Comparison of ENCODE assay signal across 18 cellular contexts in genomic region chr5:55608595-55608994, GRCh38.
DNase-seq lines count a peak whose midpoint lies in the region; ATAC-seq and TF ChIP-seq lines count a peak whose summit lies in the region.
"Had no signal": no experiment of that assay in that cellular context is flagged by ENCODE, and none has a peak within 500 bp of the region (broad histone marks: within the 10 kb centered on the region; RNA-seq: fewer than 3 reads in every experiment).

No MANE protein-coding gene starts in this region.

- 31 to 46% methylated on average over 6 of the region's 6 CpGs for WGBS in transverse colon (ENCODE audit: low coverage in 1 of 2), 2 donors

- no peak for TF ChIP-seq CTCF in transverse colon (IDR thresholded peaks at IDR 0.05)

- no peak overlapping the region for H3K4me3 ChIP-seq in transverse colon
- H3K4me3 ChIP-seq: A549, GM12878 had no signal

- peak overlapping the region in 3 of 4 donors; percentile 26 to 65 (median 50) for H3K27ac ChIP-seq in transverse colon
- H3K27ac ChIP-seq: 22Rv1, A549, C4-2B, HL-60 had no signal

- H3K27me3 ChIP-seq in transverse colon = no peaks in the 10 kb centered on the region

- ATAC-seq in left colon = peak; percentile 99
- no peak for ATAC-seq in activated naive CD8-positive, alpha-beta T cell treated with anti-CD3 and anti-CD28 coated beads, Interleukin-2, amount 50 U/mL, for 24 hours
- ATAC-seq: A549, GM12878 had no signal

- no peak for TF ChIP-seq EP300 in transverse colon (IDR thresholded peaks at IDR 0.05; ENCODE audit: low read depth)

- DNase-seq in activated CD4-positive, alpha-beta T cell treated with anti-CD3 and anti-CD28 coated beads, Interleukin-2, amount 10 ng/mL, durations not matched to agents 24 days and 14 days = peak; percentile 48
- DNase-seq in activated CD4-positive, alpha-beta T cell treated with anti-CD3 and anti-CD28 coated beads for 4 hours = no peak
- no peak for DNase-seq in activated T-helper 2 cell treated with anti-CD3 and anti-CD28 coated beads, Interferon-gamma antibody, Interleukin-2, Interleukin-4, amounts not matched to agents 10 μg/mL and 5 μg/mL and 100 μg/mL, durations not matched to agents 14 hours and 24 hours and 36 hours (ENCODE audit: low spot score)
- peak in 1 of 2 donors; percentile 25 for DNase-seq in left colon
- peak; percentile 37 for DNase-seq in transverse colon
- DNase-seq in activated naive CD8-positive, alpha-beta T cell treated with anti-CD3 and anti-CD28 coated beads, Interleukin-2, amount 50 U/mL, for 24 hours = no peak
- DNase-seq in NCI-H345 (lab: John Stamatoyannopoulos, UW) = no peak
- DNase-seq in NCI-H526 treated with DMSO at 0.1 percent for 48 hours (lab: John Stamatoyannopoulos, UW) = no peak
- DNase-seq: AML-193; Caco-2; CD4-positive, alpha-beta T cell; EL; HCEC 1CT had no signal

- H3K27ac Mint-ChIP-seq in activated CD4-positive, alpha-beta T cell treated with anti-CD3 and anti-CD28 coated beads, Interleukin-2, amount 10 ng/mL, durations not matched to agents 24 days and 14 days = peak overlapping the region; percentile 44
- peak overlapping the region; percentile 80 for H3K27ac Mint-ChIP-seq in activated T-helper 2 cell treated with anti-CD3 and anti-CD28 coated beads, Interferon-gamma antibody, Interleukin-2, Interleukin-4, amounts not matched to agents 10 μg/mL and 5 μg/mL and 100 μg/mL, durations not matched to agents 14 hours and 24 hours and 36 hours
- no peak overlapping the region for H3K27ac Mint-ChIP-seq in activated naive CD8-positive, alpha-beta T cell treated with anti-CD3 and anti-CD28 coated beads, Interleukin-2, amount 50 U/mL, for 24 hours
- H3K27ac Mint-ChIP-seq: CD4-positive, alpha-beta T cell had no signal

- H3K36me3 ChIP-seq in transverse colon = no peaks in the 10 kb centered on the region

- no peaks in the 10 kb centered on the region for H3K27me3 Mint-ChIP-seq in activated CD4-positive, alpha-beta T cell treated with anti-CD3 and anti-CD28 coated beads, Interleukin-2, amount 10 ng/mL, durations not matched to agents 24 days and 14 days
- no peaks in the 10 kb centered on the region for H3K27me3 Mint-ChIP-seq in activated T-helper 2 cell treated with anti-CD3 and anti-CD28 coated beads, Interferon-gamma antibody, Interleukin-2, Interleukin-4, amounts not matched to agents 10 μg/mL and 5 μg/mL and 100 μg/mL, durations not matched to agents 14 hours and 24 hours and 36 hours (ENCODE audit: low read depth)
- H3K27me3 Mint-ChIP-seq in activated naive CD8-positive, alpha-beta T cell treated with anti-CD3 and anti-CD28 coated beads, Interleukin-2, amount 50 U/mL, for 24 hours = no peaks in the 10 kb centered on the region
- H3K27me3 Mint-ChIP-seq: CD4-positive, alpha-beta T cell had no signal

- no peaks in the 10 kb centered on the region for H3K9me3 ChIP-seq in transverse colon

- H3K9me3 Mint-ChIP-seq in activated CD4-positive, alpha-beta T cell treated with anti-CD3 and anti-CD28 coated beads, Interleukin-2, amount 10 ng/mL, durations not matched to agents 24 days and 14 days = no peaks in the 10 kb centered on the region
- H3K9me3 Mint-ChIP-seq in activated T-helper 2 cell treated with anti-CD3 and anti-CD28 coated beads, Interferon-gamma antibody, Interleukin-2, Interleukin-4, amounts not matched to agents 10 μg/mL and 5 μg/mL and 100 μg/mL, durations not matched to agents 14 hours and 24 hours and 36 hours = no peaks in the 10 kb centered on the region
- H3K9me3 Mint-ChIP-seq in activated naive CD8-positive, alpha-beta T cell treated with anti-CD3 and anti-CD28 coated beads, Interleukin-2, amount 50 U/mL, for 24 hours = no peaks in the 10 kb centered on the region
- H3K9me3 Mint-ChIP-seq: CD4-positive, alpha-beta T cell had no signal

- no peaks in the 10 kb centered on the region for H3K36me3 Mint-ChIP-seq in activated CD4-positive, alpha-beta T cell treated with anti-CD3 and anti-CD28 coated beads, Interleukin-2, amount 10 ng/mL, durations not matched to agents 24 days and 14 days (ENCODE audit: low read depth)
- no peaks in the 10 kb centered on the region for H3K36me3 Mint-ChIP-seq in activated T-helper 2 cell treated with anti-CD3 and anti-CD28 coated beads, Interferon-gamma antibody, Interleukin-2, Interleukin-4, amounts not matched to agents 10 μg/mL and 5 μg/mL and 100 μg/mL, durations not matched to agents 14 hours and 24 hours and 36 hours (ENCODE audit: low read depth)
- H3K36me3 Mint-ChIP-seq in activated naive CD8-positive, alpha-beta T cell treated with anti-CD3 and anti-CD28 coated beads, Interleukin-2, amount 50 U/mL, for 24 hours (ENCODE audit: low read depth) = no peaks in the 10 kb centered on the region

- intact Hi-C loops in activated CD4-positive, alpha-beta T cell treated with anti-CD3 and anti-CD28 coated beads, Interleukin-2, amount 10 ng/mL, durations not matched to agents 24 days and 14 days (cut with micrococcal nuclease) = no loop called here
- intact Hi-C loops in activated T-helper 2 cell treated with anti-CD3 and anti-CD28 coated beads, Interferon-gamma antibody, Interleukin-2, Interleukin-4, amounts not matched to agents 10 μg/mL and 5 μg/mL and 100 μg/mL, durations not matched to agents 14 hours and 24 hours and 36 hours (cut with micrococcal nuclease) = loop anchor here (2.0 to 10.0 kb wide), 4 partner anchors 18 to 71 kb away; no protein-coding TSS in a partner anchor
- intact Hi-C loops in left colon (cut with DNase I, micrococcal nuclease) (no loop called here), transverse colon (cut with DNase I; ENCODE audit: low total_unique reads) (loop anchor here (10.0 kb wide), 1 partner anchor 74 kb away; the partner anchor contains the start of gene PLPP1)

- peaks cover 0 to 19% (median 6%) of the 10 kb centered on the region in 4 donors for H3K4me1 ChIP-seq in transverse colon

- no peak for TF ChIP-seq POLR2A in transverse colon (IDR thresholded peaks at IDR 0.05)

- in situ Hi-C loops in transverse colon (cut with MboI; ENCODE audit: low pct_ligation_motif_present in 1 of 4, low pct_unique_long_range_greater_than_20kb in 1 of 4, low sequenced_read_pairs in 3 of 4) = no loop called here

- no peak overlapping the region for H3K4me3 Mint-ChIP-seq in activated CD4-positive, alpha-beta T cell treated with anti-CD3 and anti-CD28 coated beads, Interleukin-2, amount 10 ng/mL, durations not matched to agents 24 days and 14 days
- H3K4me3 Mint-ChIP-seq in activated T-helper 2 cell treated with anti-CD3 and anti-CD28 coated beads, Interferon-gamma antibody, Interleukin-2, Interleukin-4, amounts not matched to agents 10 μg/mL and 5 μg/mL and 100 μg/mL, durations not matched to agents 14 hours and 24 hours and 36 hours (ENCODE audit: low read depth) = no peak overlapping the region
- no peak overlapping the region for H3K4me3 Mint-ChIP-seq in activated naive CD8-positive, alpha-beta T cell treated with anti-CD3 and anti-CD28 coated beads, Interleukin-2, amount 50 U/mL, for 24 hours
- H3K4me3 Mint-ChIP-seq: CD4-positive, alpha-beta T cell had no signal

- peaks cover 18% of the 10 kb centered on the region for H3K4me1 Mint-ChIP-seq in activated CD4-positive, alpha-beta T cell treated with anti-CD3 and anti-CD28 coated beads, Interleukin-2, amount 10 ng/mL, durations not matched to agents 24 days and 14 days
- peaks cover 26% of the 10 kb centered on the region for H3K4me1 Mint-ChIP-seq in activated T-helper 2 cell treated with anti-CD3 and anti-CD28 coated beads, Interferon-gamma antibody, Interleukin-2, Interleukin-4, amounts not matched to agents 10 μg/mL and 5 μg/mL and 100 μg/mL, durations not matched to agents 14 hours and 24 hours and 36 hours (ENCODE audit: low read depth)
- H3K4me1 Mint-ChIP-seq in activated naive CD8-positive, alpha-beta T cell treated with anti-CD3 and anti-CD28 coated beads, Interleukin-2, amount 50 U/mL, for 24 hours = peaks cover 13% of the 10 kb centered on the region

Comparison
In these comparisons a context has a peak if more than half of its experiments do, and no peak if none do; other contexts are left out.
1. DNase-seq: peak in activated CD4-positive, alpha-beta T cell treated with anti-CD3 and anti-CD28 coated beads, Interleukin-2, amount 10 ng/mL, durations not matched to agents 24 days and 14 days (single experiment) and transverse colon (single experiment); none in activated CD4-positive, alpha-beta T cell treated with anti-CD3 and anti-CD28 coated beads for 4 hours (0 of 2), activated T-helper 2 cell treated with anti-CD3 and anti-CD28 coated beads, Interferon-gamma antibody, Interleukin-2, Interleukin-4, amounts not matched to agents 10 μg/mL and 5 μg/mL and 100 μg/mL, durations not matched to agents 14 hours and 24 hours and 36 hours (single experiment), activated naive CD8-positive, alpha-beta T cell treated with anti-CD3 and anti-CD28 coated beads, Interleukin-2, amount 50 U/mL, for 24 hours (single experiment), NCI-H345 (single experiment) and NCI-H526 treated with DMSO at 0.1 percent for 48 hours (single experiment).
2. intact Hi-C loops: an anchor here in activated T-helper 2 cell treated with anti-CD3 and anti-CD28 coated beads, Interferon-gamma antibody, Interleukin-2, Interleukin-4, amounts not matched to agents 10 μg/mL and 5 μg/mL and 100 μg/mL, durations not matched to agents 14 hours and 24 hours and 36 hours (2.0 to 10.0 kb wide) and transverse colon (10.0 kb wide); none called in activated CD4-positive, alpha-beta T cell treated with anti-CD3 and anti-CD28 coated beads, Interleukin-2, amount 10 ng/mL, durations not matched to agents 24 days and 14 days and left colon.